In genomic region chr12:13133886-13134285, GRCh38 we compare ENCODE assay signal across 17 cellular contexts. TPM values are rescaled to one million over a fixed set of nuclear protein-coding genes. Genes with fewer than 3 reads are reported as not detected.
A peak's percentile ranks its signal among the peaks of the same experiment; 100 is the strongest.
DNase-seq lines count a peak whose midpoint lies in the region; ATAC-seq and TF ChIP-seq lines count a peak whose summit lies in the region.
"Had no signal": no experiment of that assay in that cellular context is flagged by ENCODE, and none has a peak within 500 bp of the region (broad histone marks: within the 10 kb centered on the region; RNA-seq: fewer than 3 reads in every experiment).

No MANE protein-coding gene starts in this region.

- H4K12ac ChIP-seq in trophoblast cell (ENCODE audit: low read depth, low read length), result no peak overlapping the region

- ATAC-seq in left lung, result no peak
- no peak for ATAC-seq in HG03039 (IDR thresholded peaks at IDR 0.05; ENCODE audit: unreplicated experiment)
- ATAC-seq: A549 had no signal

- intact Hi-C loops in left lung (cut with DNase I), result no loop called here

- no peak overlapping the region for H3K18ac ChIP-seq in mesenchymal stem cell (ENCODE audit: low read depth in 1 of 2, low read length in 2 of 2)
- H3K18ac ChIP-seq in trophoblast cell (ENCODE audit: low read length), result no peak overlapping the region

- H3K9me3 ChIP-seq in mesenchymal stem cell (ENCODE audit: control insufficient read depth, low read length) (no peaks in the 10 kb centered on the region), trophoblast cell (ENCODE audit: insufficient read depth, low read depth, low read length) (no peaks in the 10 kb centered on the region), left lung (no peaks in the 10 kb centered on the region)
- H3K9me3 ChIP-seq: A549, BE2C had no signal

- 97% methylated on average over 4 of the region's 4 CpGs for WGBS in mesenchymal stem cell
- no CpG with 5 or more reads among the region's 4 CpGs for WGBS in trophoblast cell (ENCODE audit: extremely low coverage, insufficient coverage, insufficient read length)

- peaks cover 13% of the 10 kb centered on the region for H3K4me1 ChIP-seq in mesenchymal stem cell (ENCODE audit: control insufficient read depth, insufficient read depth, low read depth, low read length)
- H3K4me1 ChIP-seq in trophoblast cell (ENCODE audit: control insufficient read depth in 1 of 2, insufficient read depth in 2 of 2, low read length in 2 of 2), result peaks cover 8 to 16% of the 10 kb centered on the region in 2 experiments
- peaks cover 7 to 12% of the 10 kb centered on the region in 2 donors for H3K4me1 ChIP-seq in left lung
- H3K4me1 ChIP-seq: BE2C had no signal

- DNase-seq in cerebellar cortex (ENCODE audit: low spot score) (peak; percentile 85), mesenchymal stem cell (no peak), trophoblast cell (no peak), ureter (ENCODE audit: low spot score) (no peak), left lung (no peak)
- DNase-seq: BE2C; CD4-positive, alpha-beta memory T cell; DMS153; DMS79 treated with DMSO at 0.1 percent for 48 hours; EL; GDM1; GOT3; H9 had no signal

- H2AK5ac ChIP-seq in mesenchymal stem cell (ENCODE audit: low read length, severe bottlenecking), result peak overlapping the region; percentile 17
- H2AK5ac ChIP-seq in trophoblast cell (ENCODE audit: low read length), result peak overlapping the region; percentile 68

- no peaks in the 10 kb centered on the region for H3K79me1 ChIP-seq in mesenchymal stem cell (replicated peaks; ENCODE audit: low read length, poor library complexity, severe bottlenecking)
- H3K79me1 ChIP-seq in trophoblast cell (ENCODE audit: low read length), result peaks cover 11% of the 10 kb centered on the region

- no peaks in the 10 kb centered on the region for H3K27me3 ChIP-seq in mesenchymal stem cell (ENCODE audit: control insufficient read depth in 1 of 2, insufficient read depth in 1 of 2, low read length in 2 of 2)
- no peaks in the 10 kb centered on the region for H3K27me3 ChIP-seq in trophoblast cell (ENCODE audit: insufficient read depth, low read length)
- H3K27me3 ChIP-seq in left lung, result no peaks in the 10 kb centered on the region

- no peak overlapping the region for H3K23ac ChIP-seq in mesenchymal stem cell (ENCODE audit: low read length in 2 of 2)
- H3K23ac ChIP-seq in trophoblast cell (ENCODE audit: low read length), result no peak overlapping the region

- no peaks in the 10 kb centered on the region for H3K36me3 ChIP-seq in mesenchymal stem cell (ENCODE audit: control insufficient read depth in 1 of 2, insufficient read depth in 2 of 2, low read depth in 1 of 2, low read length in 2 of 2)
- no peaks in the 10 kb centered on the region for H3K36me3 ChIP-seq in trophoblast cell (ENCODE audit: control insufficient read depth in 1 of 2, insufficient read depth in 2 of 2, low read length in 2 of 2)
- no peaks in the 10 kb centered on the region for H3K36me3 ChIP-seq in left lung
- H3K36me3 ChIP-seq: BE2C had no signal

- no peak overlapping the region for H3K9ac ChIP-seq in mesenchymal stem cell (ENCODE audit: low read length)
- no peak overlapping the region for H3K9ac ChIP-seq in trophoblast cell (ENCODE audit: low read length)

- no peak overlapping the region for H3K4ac ChIP-seq in mesenchymal stem cell (ENCODE audit: low read depth in 1 of 2, low read length in 2 of 2)
- no peak overlapping the region for H3K4ac ChIP-seq in trophoblast cell (ENCODE audit: low read depth, low read length)

- peak overlapping the region; percentile 36 for H2BK120ac ChIP-seq in mesenchymal stem cell (ENCODE audit: low read depth, low read length)
- H2BK120ac ChIP-seq in trophoblast cell (ENCODE audit: insufficient read depth, low read length, poor library complexity), result peak overlapping the region; percentile 36

- no peak for TF ChIP-seq CTCF in left lung (IDR thresholded peaks at IDR 0.05)

- H3K4me3 ChIP-seq in mesenchymal stem cell (ENCODE audit: insufficient read depth in 1 of 2, low read depth in 1 of 2, low read length in 2 of 2), result no peak overlapping the region
- no peak overlapping the region for H3K4me3 ChIP-seq in trophoblast cell (ENCODE audit: low read depth, low read length)
- no peak overlapping the region for H3K4me3 ChIP-seq in left lung
- H3K4me3 ChIP-seq: A549 had no signal

- no peak overlapping the region for H4K91ac ChIP-seq in mesenchymal stem cell (ENCODE audit: low read length)
- H4K91ac ChIP-seq in trophoblast cell (ENCODE audit: low read depth, low read length), result no peak overlapping the region

- H2BK12ac ChIP-seq in mesenchymal stem cell (ENCODE audit: low read length in 2 of 2) (no peak overlapping the region), trophoblast cell (ENCODE audit: low read length) (peak overlapping the region; percentile 69)

- H3K14ac ChIP-seq in mesenchymal stem cell (ENCODE audit: low read length in 2 of 2) (no peak overlapping the region), trophoblast cell (ENCODE audit: low read length) (no peak overlapping the region)

- H3K4me2 ChIP-seq in mesenchymal stem cell (ENCODE audit: low read length, poor library complexity, severe bottlenecking) (no peak overlapping the region), trophoblast cell (ENCODE audit: low read length) (no peak overlapping the region)
- H3K4me2 ChIP-seq: A549 had no signal

- no peak overlapping the region for H4K8ac ChIP-seq in mesenchymal stem cell (ENCODE audit: low read length)
- no peak overlapping the region for H4K8ac ChIP-seq in trophoblast cell (ENCODE audit: low read depth, low read length)

- H3K79me2 ChIP-seq in trophoblast cell (ENCODE audit: control insufficient read depth, insufficient read depth, low read length, poor library complexity), result no peaks in the 10 kb centered on the region

- H3K27ac ChIP-seq in mesenchymal stem cell (ENCODE audit: low read length, poor library complexity, severe bottlenecking) (no peak overlapping the region), trophoblast cell (ENCODE audit: low read depth, low read length) (no peak overlapping the region), left lung (no peak overlapping the region)
- H3K27ac ChIP-seq: A549, C4-2B had no signal

- H2BK15ac ChIP-seq in mesenchymal stem cell (ENCODE audit: low read depth, poor library complexity, severe bottlenecking), result no peak overlapping the region

- H2AFZ ChIP-seq in mesenchymal stem cell (ENCODE audit: low read depth, low read length) (no peak overlapping the region), trophoblast cell (ENCODE audit: insufficient read depth, low read length, poor library complexity) (no peak overlapping the region)

- no peak overlapping the region for H2BK5ac ChIP-seq in mesenchymal stem cell (ENCODE audit: low read depth, low read length, poor library complexity, severe bottlenecking)
- no peak overlapping the region for H2BK5ac ChIP-seq in trophoblast cell (ENCODE audit: low read depth, low read length, poor library complexity)

RNA-seq across cellular contexts. Expression of gene GSG1, which starts 30.4 kb away (rescaled TPM):
- 0.04 TPM for polyA plus RNA-seq in mesenchymal stem cell (2013, experiment 1 of 2)
- polyA plus RNA-seq in mesenchymal stem cell (2013, experiment 2 of 2), result not detected
- 0.03 TPM in 1 of 2 replicates, not detected in the other for polyA plus RNA-seq in trophoblast cell (2013)
- total RNA-seq in ureter (not detected), left lung (under 1 TPM in 1 of 2 donors, not detected in 1; 0.26 TPM)
- total RNA-seq: CD4-positive, alpha-beta memory T cell; HT1080 had no signal
